Comparison of ENCODE assay signal across 6 cellular contexts in the genomic region with DNA sequence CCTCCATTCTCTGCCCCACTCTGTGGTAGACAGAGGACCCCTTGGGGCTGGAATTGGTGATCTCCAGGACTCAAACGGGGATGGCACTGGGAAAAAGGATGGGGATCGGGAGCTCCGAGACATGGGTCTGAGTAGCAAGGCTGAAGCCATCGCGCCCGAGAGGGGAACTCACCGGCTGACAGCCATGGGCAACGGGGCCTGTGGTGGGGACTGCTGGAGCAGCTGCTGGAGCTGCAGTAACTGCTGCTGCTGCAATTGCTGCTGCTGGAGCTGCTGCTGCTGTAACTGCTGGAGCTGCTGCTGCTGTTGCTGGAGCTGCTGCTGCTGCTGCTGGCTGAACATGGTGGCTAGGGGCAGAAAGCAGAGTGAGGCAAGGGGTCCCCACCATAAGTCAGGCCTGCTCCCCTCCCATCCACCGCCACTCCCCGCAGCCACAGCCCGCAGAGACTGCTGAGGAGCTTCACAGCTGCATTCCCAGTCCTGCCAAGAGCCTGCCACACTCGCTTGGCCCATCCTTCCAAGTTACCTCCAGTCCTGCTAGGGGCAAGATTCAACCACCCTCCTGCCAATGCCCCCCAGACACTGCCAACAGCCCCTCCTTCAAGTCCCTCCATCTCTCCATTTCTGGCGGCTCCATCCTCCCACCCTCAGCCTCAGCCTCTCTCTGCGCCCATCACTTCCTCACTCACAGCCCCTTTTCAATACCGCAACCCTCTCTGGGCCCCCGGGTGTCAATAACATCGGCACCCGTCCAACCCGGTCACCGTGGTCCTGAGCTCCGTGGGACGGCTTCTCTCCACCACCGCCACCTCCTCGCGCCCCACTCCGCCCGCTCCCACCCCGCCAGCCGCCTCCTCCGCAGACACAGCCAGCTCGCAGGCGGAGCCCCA. TPM values are rescaled to one million over a fixed set of nuclear protein-coding genes. Genes with fewer than 3 reads are reported as not detected.
DNase-seq lines count a peak whose midpoint lies in the region; ATAC-seq lines count a peak whose summit lies in the region.

No MANE protein-coding gene starts in this region.

- H3K36me3 ChIP-seq in mesenchymal stem cell (ENCODE audit: control insufficient read depth in 1 of 2, insufficient read depth in 2 of 2, low read depth in 1 of 2, low read length in 2 of 2), result peaks cover 34 to 39% of the 10 kb centered on the region in 2 experiments

- peak overlapping the region; percentile 88 to 97 for H3K4me3 ChIP-seq in mesenchymal stem cell (ENCODE audit: insufficient read depth in 1 of 2, low read depth in 1 of 2, low read length in 2 of 2)

- H3K14ac ChIP-seq in mesenchymal stem cell (ENCODE audit: low read length in 2 of 2), result peak overlapping the region in 1 of 2 experiments; percentile 96

- peak overlapping the region; percentile 96 for H3K9ac ChIP-seq in mesenchymal stem cell (ENCODE audit: low read length)

- peak overlapping the region; percentile 64 for H2BK120ac ChIP-seq in mesenchymal stem cell (ENCODE audit: low read depth, low read length)

- peak overlapping the region; percentile 69 for H3K4me2 ChIP-seq in mesenchymal stem cell (ENCODE audit: low read length, poor library complexity, severe bottlenecking)

- no peak overlapping the region for H2BK5ac ChIP-seq in mesenchymal stem cell (ENCODE audit: low read depth, low read length, poor library complexity, severe bottlenecking)

- no peak overlapping the region for H2AK5ac ChIP-seq in mesenchymal stem cell (ENCODE audit: low read length, severe bottlenecking)

- H3K9me3 Mint-ChIP-seq in activated naive CD4-positive, alpha-beta T cell treated with anti-CD3 and anti-CD28 coated beads, Interleukin-2, amount 50 U/mL, for 72 hours, result no peaks in the 10 kb centered on the region

- peak overlapping the region; percentile 62 to 93 for H3K4ac ChIP-seq in mesenchymal stem cell (ENCODE audit: low read depth in 1 of 2, low read length in 2 of 2)

- H4K8ac ChIP-seq in mesenchymal stem cell (ENCODE audit: low read length), result peak overlapping the region; percentile 94

- peaks cover 21% of the 10 kb centered on the region for H3K4me1 ChIP-seq in mesenchymal stem cell (ENCODE audit: control insufficient read depth, insufficient read depth, low read depth, low read length)

- peak overlapping the region; percentile 95 to 98 for H3K27ac Mint-ChIP-seq in activated naive CD4-positive, alpha-beta T cell treated with anti-CD3 and anti-CD28 coated beads, Interleukin-2, amount 50 U/mL, for 72 hours

- H3K36me3 Mint-ChIP-seq in activated naive CD4-positive, alpha-beta T cell treated with anti-CD3 and anti-CD28 coated beads, Interleukin-2, amount 50 U/mL, for 72 hours, result peaks cover 5 to 8% of the 10 kb centered on the region in 2 donors

- H2BK12ac ChIP-seq in mesenchymal stem cell (ENCODE audit: low read length in 2 of 2), result peak overlapping the region in 1 of 2 experiments; percentile 78

- peak; percentile 49 to 57 for ATAC-seq in activated naive CD4-positive, alpha-beta T cell treated with anti-CD3 and anti-CD28 coated beads, Interleukin-2, amount 50 U/mL, for 72 hours

- H2AFZ ChIP-seq in mesenchymal stem cell (ENCODE audit: low read depth, low read length), result peak overlapping the region; percentile 95

- no peak overlapping the region for H2BK15ac ChIP-seq in mesenchymal stem cell (ENCODE audit: low read depth, poor library complexity, severe bottlenecking)

- H3K27ac ChIP-seq in mesenchymal stem cell (ENCODE audit: low read length, poor library complexity, severe bottlenecking), result no peak overlapping the region

- DNase-seq in stimulated activated CD4-positive, alpha-beta T cell treated with anti-CD3 and anti-CD28 coated beads, Interleukin-4, amount 100 ng/mL, for 24 hours, result peak; percentile 6
- no peak for DNase-seq in stimulated activated CD4-positive, alpha-beta T cell treated with anti-CD3 and anti-CD28 coated beads, Interleukin-12 subunit alpha, Interleukin-12 subunit beta, amount 100 ng/mL, for 4 hours
- no peak for DNase-seq in activated naive CD4-positive, alpha-beta T cell treated with anti-CD3 and anti-CD28 coated beads, Interleukin-2, amount 50 U/mL, for 72 hours (ENCODE audit: low spot score in 2 of 2)
- peak; percentile 29 for DNase-seq in mesenchymal stem cell
- no peak for DNase-seq in AG08395 (ENCODE audit: low spot score)
- DNase-seq in iPS-NIHi7 (ENCODE audit: extremely low spot score), result no peak

- H3K23ac ChIP-seq in mesenchymal stem cell (ENCODE audit: low read length in 2 of 2), result peak overlapping the region in 1 of 2 experiments; percentile 89

- H3K27me3 ChIP-seq in mesenchymal stem cell (ENCODE audit: control insufficient read depth in 1 of 2, insufficient read depth in 1 of 2, low read length in 2 of 2), result no peaks in the 10 kb centered on the region

- peak overlapping the region; percentile 80 to 98 for H3K18ac ChIP-seq in mesenchymal stem cell (ENCODE audit: low read depth in 1 of 2, low read length in 2 of 2)

- H3K9me3 ChIP-seq in mesenchymal stem cell (ENCODE audit: control insufficient read depth, low read length), result no peaks in the 10 kb centered on the region

- peaks cover 22% of the 10 kb centered on the region for H3K79me1 ChIP-seq in mesenchymal stem cell (replicated peaks; ENCODE audit: low read length, poor library complexity, severe bottlenecking)

- 27% methylated on average over 32 of the region's 32 CpGs for WGBS in mesenchymal stem cell

- H4K91ac ChIP-seq in mesenchymal stem cell (ENCODE audit: low read length), result peak overlapping the region; percentile 86

RNA-seq across cellular contexts. Expression of a gene that starts 0.6 kb away (rescaled TPM):
- 100 to 1,000 TPM in 1 of 2 donors, 10 to 100 TPM in 1; 60.1 to 111 TPM for total RNA-seq in activated naive CD4-positive, alpha-beta T cell treated with anti-CD3 and anti-CD28 coated beads, Interleukin-2, amount 50 U/mL, for 72 hours
- polyA plus RNA-seq in mesenchymal stem cell (2013, experiment 1 of 2), result 148 TPM
- polyA plus RNA-seq in mesenchymal stem cell (2013, experiment 2 of 2), result 145 TPM

RNA-seq across cellular contexts. Expression of a gene that starts 12.4 kb away (rescaled TPM):
- 1 to 10 TPM; 1.6 to 5.1 TPM for total RNA-seq in activated naive CD4-positive, alpha-beta T cell treated with anti-CD3 and anti-CD28 coated beads, Interleukin-2, amount 50 U/mL, for 72 hours
- 5.9 TPM for polyA plus RNA-seq in mesenchymal stem cell (2013, experiment 1 of 2)
- polyA plus RNA-seq in mesenchymal stem cell (2013, experiment 2 of 2), result 5.2 TPM

RNA-seq across cellular contexts. Expression of a gene that starts 30.7 kb away (rescaled TPM):
- 10 to 100 TPM; 67.6 to 82.2 TPM for total RNA-seq in activated naive CD4-positive, alpha-beta T cell treated with anti-CD3 and anti-CD28 coated beads, Interleukin-2, amount 50 U/mL, for 72 hours
- 68.0 TPM for polyA plus RNA-seq in mesenchymal stem cell (2013, experiment 1 of 2)
- polyA plus RNA-seq in mesenchymal stem cell (2013, experiment 2 of 2), result 68.2 TPM

RNA-seq across cellular contexts. Expression of a gene that starts 41.5 kb away (rescaled TPM):
- total RNA-seq in activated naive CD4-positive, alpha-beta T cell treated with anti-CD3 and anti-CD28 coated beads, Interleukin-2, amount 50 U/mL, for 72 hours, result not detected
- polyA plus RNA-seq in mesenchymal stem cell (2013, experiment 1 of 2), result not detected
- polyA plus RNA-seq in mesenchymal stem cell (2013, experiment 2 of 2), result not detected

Comparison
In these comparisons a context has a peak if more than half of its experiments do, and no peak if none do; other contexts are left out.
1. DNase-seq: peak in stimulated activated CD4-positive, alpha-beta T cell treated with anti-CD3 and anti-CD28 coated beads, Interleukin-4, amount 100 ng/mL, for 24 hours (single experiment) and mesenchymal stem cell (single experiment); none in stimulated activated CD4-positive, alpha-beta T cell treated with anti-CD3 and anti-CD28 coated beads, Interleukin-12 subunit alpha, Interleukin-12 subunit beta, amount 100 ng/mL, for 4 hours (single experiment), activated naive CD4-positive, alpha-beta T cell treated with anti-CD3 and anti-CD28 coated beads, Interleukin-2, amount 50 U/mL, for 72 hours (0 of 2), AG08395 (single experiment) and iPS-NIHi7 (single experiment).